In genomic region chr10:100882681-100883321, GRCh38 we compare ENCODE assay signal across 12 cellular contexts. TPM values are rescaled to one million over a fixed set of nuclear protein-coding genes. Genes with fewer than 3 reads are reported as not detected.
DNase-seq lines count a peak whose midpoint lies in the region; TF ChIP-seq lines count a peak whose summit lies in the region.
"Had no signal": no experiment of that assay in that cellular context is flagged by ENCODE, and none has a peak within 500 bp of the region (broad histone marks: within the 10 kb centered on the region; RNA-seq: fewer than 3 reads in every experiment).

No MANE protein-coding gene starts in this region.

- no peak overlapping the region for H3K4me3 ChIP-seq in choroid plexus epithelial cell (ENCODE audit: low read depth, low read length)
- no peak overlapping the region for H3K4me3 ChIP-seq in vagina
- no peak overlapping the region for H3K4me3 ChIP-seq in CD4-positive, alpha-beta memory T cell (ENCODE audit: low read length in 2 of 2)
- H3K4me3 ChIP-seq: K562 had no signal

- TF ChIP-seq POLR2A in vagina (IDR thresholded peaks at IDR 0.05) = no peak

- H3K27ac ChIP-seq in vagina = no peak overlapping the region
- no peak overlapping the region for H3K27ac ChIP-seq in CD4-positive, alpha-beta memory T cell (ENCODE audit: low read depth, low read length)

- H3K27ac Mint-ChIP-seq in HFFc6 = peak overlapping the region; percentile 36; the same call in 1 of the 2 replicates
- H3K27ac Mint-ChIP-seq in CD4-positive, alpha-beta memory T cell = no peak overlapping the region

- peaks cover 16% of the 10 kb centered on the region for H3K27me3 Mint-ChIP-seq in HFFc6 (ENCODE audit: insufficient read depth)
- H3K27me3 Mint-ChIP-seq in CD4-positive, alpha-beta memory T cell = peaks cover 4 to 10% of the 10 kb centered on the region in 2 donors

- no peaks in the 10 kb centered on the region for H3K27me3 ChIP-seq in vagina
- no peaks in the 10 kb centered on the region for H3K27me3 ChIP-seq in CD4-positive, alpha-beta memory T cell (ENCODE audit: insufficient read depth, low read length)

- H3K9me3 ChIP-seq in vagina = no peaks in the 10 kb centered on the region
- no peaks in the 10 kb centered on the region for H3K9me3 ChIP-seq in CD4-positive, alpha-beta memory T cell (ENCODE audit: control insufficient read depth in 1 of 2, low read length in 2 of 2)

- TF ChIP-seq CTCF in HFFc6 (IDR thresholded peaks at IDR 0.05) (no peak), choroid plexus epithelial cell (conservative IDR thresholded peaks at IDR 0.05; ENCODE audit: low read depth, low read length) (no peak), GM10266 (IDR thresholded peaks at IDR 0.05; ENCODE audit: control insufficient read depth, insufficient read depth, low read depth, missing control alignments) (no peak), vagina (IDR thresholded peaks at IDR 0.05) (no peak)

- H3K9me3 Mint-ChIP-seq in HFFc6 = no peaks in the 10 kb centered on the region
- H3K9me3 Mint-ChIP-seq in CD4-positive, alpha-beta memory T cell = no peaks in the 10 kb centered on the region

- no peaks in the 10 kb centered on the region for H3K36me3 ChIP-seq in vagina
- no peaks in the 10 kb centered on the region for H3K36me3 ChIP-seq in CD4-positive, alpha-beta memory T cell (ENCODE audit: insufficient read depth, low read length)

- POLR2A ChIA-PET in CD4-positive, alpha-beta memory T cell (lab: Charles Lee; ENCODE audit: partially characterized antibody) = no interaction called here

- H3K4me3 Mint-ChIP-seq in HFFc6 = no peak overlapping the region
- H3K4me3 Mint-ChIP-seq in CD4-positive, alpha-beta memory T cell = no peak overlapping the region

- no peaks in the 10 kb centered on the region for H3K4me1 ChIP-seq in vagina
- no peaks in the 10 kb centered on the region for H3K4me1 ChIP-seq in CD4-positive, alpha-beta memory T cell (ENCODE audit: insufficient read depth, low read length)

- H3K36me3 Mint-ChIP-seq in HFFc6 (ENCODE audit: low read depth) = no peaks in the 10 kb centered on the region
- no peaks in the 10 kb centered on the region for H3K36me3 Mint-ChIP-seq in CD4-positive, alpha-beta memory T cell

- intact Hi-C loops in vagina (cut with DNase I) = no loop called here
- intact Hi-C loops in CD4-positive, alpha-beta memory T cell (cut with micrococcal nuclease) = no loop called here

- CTCF ChIA-PET in CD4-positive, alpha-beta memory T cell (lab: Charles Lee; ENCODE audit: partially characterized antibody) = no interaction called here

- H3K4me1 Mint-ChIP-seq in HFFc6 (ENCODE audit: low read depth) = peaks cover 43% of the 10 kb centered on the region
- no peaks in the 10 kb centered on the region for H3K4me1 Mint-ChIP-seq in CD4-positive, alpha-beta memory T cell

- DNase-seq in HFFc6 (no peak), choroid plexus epithelial cell (ENCODE audit: low read depth) (peak; percentile 40), left kidney (ENCODE audit: low read depth, low spot score) (peak; percentile 65), stromal cell of bone marrow (ENCODE audit: low read depth) (peak; percentile 78), GM10266 (ENCODE audit: extremely low spot score) (no peak), SKM-1 treated with dmso at 0.1 percent for 144 hours (lab: John Stamatoyannopoulos, UW; ENCODE audit: unreplicated experiment) (no peak), vagina (ENCODE audit: extremely low spot score in 2 of 2) (no peak)
- no peak for DNase-seq in CD4-positive, alpha-beta memory T cell
- DNase-seq: activated naive CD4-positive, alpha-beta T cell treated with anti-CD3 and anti-CD28 coated beads, Interleukin-2, amount 50 U/mL, for 16 hours; effector CD4-positive, alpha-beta T cell; NCI-H187 treated with DMSO at 0.1 percent for 48 hours had no signal

RNA-seq across cellular contexts. Expression of gene SLF2, which starts 30.0 kb away (rescaled TPM):
- 10 to 100 TPM; 15.8 to 23.2 (median 20.9) TPM for total RNA-seq in HFFc6 (2021; fragmentation: NEBNext Ultra II Directional; extraction: Animal tissue kit (Norgen Biotek cat#: 25700))
- total RNA-seq in vagina = 26.8 TPM
- 10 to 100 TPM; 46.3 to 49.3 TPM for total RNA-seq in CD4-positive, alpha-beta memory T cell
- 10 to 100 TPM in 1 of 2 donors, 1 to 10 TPM in 1; 5.9 to 18.3 TPM for polyA plus RNA-seq in CD4-positive, alpha-beta memory T cell

Comparison
In these comparisons a context has a peak if more than half of its experiments do, and no peak if none do; other contexts are left out.
1. DNase-seq: peak in choroid plexus epithelial cell (single experiment), left kidney (single experiment) and stromal cell of bone marrow (single experiment); none in HFFc6 (single experiment), GM10266 (single experiment), SKM-1 treated with dmso at 0.1 percent for 144 hours (single experiment), vagina (0 of 2) and CD4-positive, alpha-beta memory T cell (0 of 5).